Comparison of ENCODE assay signal across 15 cellular contexts in genomic region chr1:201756411-201756810, GRCh38.
DNase-seq lines count a peak whose midpoint lies in the region; ATAC-seq and TF ChIP-seq lines count a peak whose summit lies in the region.
"Had no signal": no experiment of that assay in that cellular context is flagged by ENCODE, and none has a peak within 500 bp of the region (broad histone marks: within the 10 kb centered on the region; RNA-seq: fewer than 3 reads in every experiment).

No MANE protein-coding gene starts in this region.

- H3K27ac Mint-ChIP-seq in mesothelial cell of epicardium = peak overlapping the region; percentile 87
- H3K27ac Mint-ChIP-seq in stimulated activated naive CD8-positive, alpha-beta T cell treated with anti-CD3 and anti-CD28 coated beads, Interleukin-15, amount 100 ng/mL, for 72 hours = no peak overlapping the region
- H3K27ac Mint-ChIP-seq: activated CD4-positive, alpha-beta T cell treated with anti-CD3 and anti-CD28 coated beads, Interleukin-2, amount 10 ng/mL, durations not matched to agents 24 days and 14 days; activated T-cell treated with anti-CD3 and anti-CD28 coated beads, Interleukin-2, amount 50 U/mL, for 72 hours; B cell; memory B cell; T-helper 2 cell treated with Interferon-gamma antibody and Interleukin-4, amounts not matched to agents 5 μg/mL and 100 μg/mL, for 36 hours had no signal

- H3K27me3 ChIP-seq in MG63 = no peaks in the 10 kb centered on the region
- H3K27me3 ChIP-seq in adrenal gland = no peaks in the 10 kb centered on the region
- H3K27me3 ChIP-seq: upper lobe of right lung had no signal

- ATAC-seq in stimulated activated naive CD8-positive, alpha-beta T cell treated with anti-CD3 and anti-CD28 coated beads, Interleukin-15, amount 100 ng/mL, for 72 hours = no peak
- ATAC-seq: activated T-cell treated with anti-CD3 and anti-CD28 coated beads, Interleukin-2, amount 50 U/mL, for 72 hours; upper lobe of right lung had no signal

- H3K4me1 ChIP-seq in adrenal gland (replicated peaks in 1 of 2) = peaks cover 0 to 17% of the 10 kb centered on the region in 2 donors

- no peaks in the 10 kb centered on the region for H3K36me3 Mint-ChIP-seq in mesothelial cell of epicardium
- H3K36me3 Mint-ChIP-seq: memory B cell had no signal

- H3K4me1 Mint-ChIP-seq in mesothelial cell of epicardium = peaks cover 74% of the 10 kb centered on the region
- H3K4me1 Mint-ChIP-seq in stimulated activated naive CD8-positive, alpha-beta T cell treated with anti-CD3 and anti-CD28 coated beads, Interleukin-15, amount 100 ng/mL, for 72 hours = peaks cover 12% of the 10 kb centered on the region
- H3K4me1 Mint-ChIP-seq: activated CD4-positive, alpha-beta T cell treated with anti-CD3 and anti-CD28 coated beads, Interleukin-2, amount 10 ng/mL, durations not matched to agents 24 days and 14 days had no signal

- TF ChIP-seq CTCF in AG10803 (conservative IDR thresholded peaks at IDR 0.05; ENCODE audit: low read length) = no peak
- TF ChIP-seq CTCF in cardiac fibroblast (IDR thresholded peaks at IDR 0.05; ENCODE audit: low read depth, low read length) = no peak
- TF ChIP-seq CTCF in mesothelial cell of epicardium (IDR thresholded peaks at IDR 0.05; ENCODE audit: unreplicated experiment) = no peak
- TF ChIP-seq CTCF in adrenal gland (IDR thresholded peaks at IDR 0.05) = no peak

- H3K4me3 ChIP-seq in AG10803 (ENCODE audit: low read length) = no peak overlapping the region
- H3K4me3 ChIP-seq in MG63 = no peak overlapping the region
- H3K4me3 ChIP-seq in cardiac fibroblast (replicated peaks in 1 of 2; ENCODE audit: low read depth in 2 of 2, low read length in 2 of 2) = no peak overlapping the region
- H3K4me3 ChIP-seq in adrenal gland = no peak overlapping the region
- H3K4me3 ChIP-seq: upper lobe of right lung had no signal

- no peak overlapping the region for H3K27ac ChIP-seq in adrenal gland
- H3K27ac ChIP-seq: upper lobe of right lung had no signal

- intact Hi-C loops in adrenal gland (cut with DNase I) = no loop called here

- DNase-seq in AG10803 (ENCODE audit: low read depth) (peak; percentile 87), MG63 (peak; percentile 73), cardiac fibroblast (ENCODE audit: low read depth in 2 of 2) (peak; percentile 79 to 82), mesothelial cell of epicardium (ENCODE audit: low spot score in 2 of 2, unreplicated experiment in 2 of 2) (no peak), NCI-H2171 treated with DMSO at 0.1 percent for 48 hours (lab: John Stamatoyannopoulos, UW) (no peak), adrenal gland (no peak), NCI-H187 (lab: John Stamatoyannopoulos, UW) (no peak)
- no peak for DNase-seq in stimulated activated naive CD8-positive, alpha-beta T cell treated with anti-CD3 and anti-CD28 coated beads, Interleukin-15, amount 100 ng/mL, for 72 hours
- DNase-seq: activated CD4-positive, alpha-beta T cell treated with anti-CD3 and anti-CD28 coated beads, Interleukin-2, amount 10 ng/mL, durations not matched to agents 24 days and 14 days; activated T-cell treated with anti-CD3 and anti-CD28 coated beads, Interleukin-2, amount 50 U/mL, for 72 hours; anterior cingulate cortex; upper lobe of right lung had no signal

- no peaks in the 10 kb centered on the region for H3K9me3 Mint-ChIP-seq in mesothelial cell of epicardium
- no peaks in the 10 kb centered on the region for H3K9me3 Mint-ChIP-seq in stimulated activated naive CD8-positive, alpha-beta T cell treated with anti-CD3 and anti-CD28 coated beads, Interleukin-15, amount 100 ng/mL, for 72 hours
- H3K9me3 Mint-ChIP-seq: activated CD4-positive, alpha-beta T cell treated with anti-CD3 and anti-CD28 coated beads, Interleukin-2, amount 10 ng/mL, durations not matched to agents 24 days and 14 days; activated T-cell treated with anti-CD3 and anti-CD28 coated beads, Interleukin-2, amount 50 U/mL, for 72 hours; memory B cell; T-helper 2 cell treated with Interferon-gamma antibody and Interleukin-4, amounts not matched to agents 5 μg/mL and 100 μg/mL, for 36 hours had no signal

- H3K9me3 ChIP-seq in MG63 (no peaks in the 10 kb centered on the region), adrenal gland (replicated peaks in 1 of 3) (no peaks in the 10 kb centered on the region)
- H3K9me3 ChIP-seq: upper lobe of right lung had no signal

- H3K27me3 Mint-ChIP-seq in mesothelial cell of epicardium (ENCODE audit: low read depth) = no peaks in the 10 kb centered on the region
- H3K27me3 Mint-ChIP-seq in stimulated activated naive CD8-positive, alpha-beta T cell treated with anti-CD3 and anti-CD28 coated beads, Interleukin-15, amount 100 ng/mL, for 72 hours = peaks cover 8% of the 10 kb centered on the region

- H3K4me3 Mint-ChIP-seq in mesothelial cell of epicardium = no peak overlapping the region
- no peak overlapping the region for H3K4me3 Mint-ChIP-seq in stimulated activated naive CD8-positive, alpha-beta T cell treated with anti-CD3 and anti-CD28 coated beads, Interleukin-15, amount 100 ng/mL, for 72 hours
- H3K4me3 Mint-ChIP-seq: activated CD4-positive, alpha-beta T cell treated with anti-CD3 and anti-CD28 coated beads, Interleukin-2, amount 10 ng/mL, durations not matched to agents 24 days and 14 days; memory B cell; T-helper 2 cell treated with Interferon-gamma antibody and Interleukin-4, amounts not matched to agents 5 μg/mL and 100 μg/mL, for 36 hours had no signal

- no peak for TF ChIP-seq POLR2A in adrenal gland (IDR thresholded peaks at IDR 0.05)

- H3K36me3 ChIP-seq in MG63 (peaks cover 34% of the 10 kb centered on the region), adrenal gland (replicated peaks in 1 of 2) (no peaks in the 10 kb centered on the region)
- H3K36me3 ChIP-seq: upper lobe of right lung had no signal

Comparison
In these comparisons a context has a peak if more than half of its experiments do, and no peak if none do; other contexts are left out.
1. DNase-seq: peak in AG10803 (single experiment), MG63 (single experiment) and cardiac fibroblast (2 of 2); none in mesothelial cell of epicardium (0 of 2), NCI-H2171 treated with DMSO at 0.1 percent for 48 hours (single experiment), stimulated activated naive CD8-positive, alpha-beta T cell treated with anti-CD3 and anti-CD28 coated beads, Interleukin-15, amount 100 ng/mL, for 72 hours (0 of 2), adrenal gland (0 of 7) and NCI-H187 (0 of 2).